12 cellular contexts compared by ENCODE assay signal in genomic region chr5:74632947-74633356, GRCh38. TPM values are rescaled to one million over a fixed set of nuclear protein-coding genes. Genes with fewer than 3 reads are reported as not detected.
A peak's percentile ranks its signal among the peaks of the same experiment; 100 is the strongest.
DNase-seq lines count a peak whose midpoint lies in the region; ATAC-seq and TF ChIP-seq lines count a peak whose summit lies in the region.
"Had no signal": no experiment of that assay in that cellular context is flagged by ENCODE, and none has a peak within 500 bp of the region (broad histone marks: within the 10 kb centered on the region; RNA-seq: fewer than 3 reads in every experiment).

No MANE protein-coding gene starts in this region.

- no peak overlapping the region for H3K4me3 Mint-ChIP-seq in mesothelial cell of epicardium

- H3K4me2 ChIP-seq in PC-9 = peak overlapping the region; percentile 70
- peak overlapping the region; percentile 59 for H3K4me2 ChIP-seq in osteoblast (ENCODE audit: insufficient read depth, low read length)

- H3K4me1 Mint-ChIP-seq in mesothelial cell of epicardium = peaks cover 56% of the 10 kb centered on the region

- H3K36me3 ChIP-seq in PC-9 (ENCODE audit: low read depth) = peaks cover 86% of the 10 kb centered on the region
- peaks cover 76% of the 10 kb centered on the region for H3K36me3 ChIP-seq in osteoblast (ENCODE audit: insufficient read depth, low read length)
- H3K36me3 ChIP-seq in aorta (ENCODE audit: control insufficient read depth in 1 of 2, insufficient read depth in 2 of 2, low read length in 1 of 2) = no peaks in the 10 kb centered on the region
- H3K36me3 ChIP-seq in A673 (ENCODE audit: insufficient read depth, low read length, poor library complexity, severe bottlenecking) = no peaks in the 10 kb centered on the region

- no TSS peak for BruUV-seq in PC-9 (replicated peaks; lab: Mats Ljungman, UMichigan)
- no TSS peak for BruUV-seq in A673 (replicated peaks; lab: Mats Ljungman, UMichigan)

- H3K9me3 Mint-ChIP-seq in mesothelial cell of epicardium = no peaks in the 10 kb centered on the region

- H4K20me1 ChIP-seq in PC-9 (ENCODE audit: insufficient read depth) (peaks cover 49% of the 10 kb centered on the region), osteoblast (ENCODE audit: insufficient read depth, low read length) (peaks cover 37% of the 10 kb centered on the region)

- DNase-seq in DMS53 (lab: John Stamatoyannopoulos, UW) (peak; percentile 64), PC-9 (peak in 1 of 2 experiments; percentile 86), osteoblast (ENCODE audit: insufficient read length, low spot score, missing footprints) (peak; percentile 75), mesothelial cell of epicardium (ENCODE audit: low spot score in 2 of 2, unreplicated experiment in 2 of 2) (no peak), aorta (no peak), A673 (ENCODE audit: low spot score) (no peak)
- DNase-seq: activated gamma-delta T cell treated with Interleukin-2 at 50 U/mL for 16 hours, islet precursor cell, NCI-H187 treated with DMSO at 0.1 percent for 48 hours, psoas muscle had no signal

- CTCF ChIA-PET in PC-9 (lab: Charles Lee) = interaction anchor here (0.7 kb wide), 1 partner anchor 376 kb away, joined by 3 read pairs; no protein-coding TSS in a partner anchor
- CTCF ChIA-PET in A673 (lab: Charles Lee) = no interaction called here

- ATAC-seq in esophagus mucosa (peak; percentile 63), aorta (ENCODE audit: low FRiP score) (no peak), HG03135 (IDR thresholded peaks at IDR 0.05; ENCODE audit: unreplicated experiment) (no peak)
- ATAC-seq: psoas muscle had no signal

- H3K27ac ChIP-seq in PC-9 (peak overlapping the region; percentile 90), osteoblast (ENCODE audit: low read depth, low read length) (peak overlapping the region; percentile 88), aorta (ENCODE audit: low read depth in 1 of 2, low read length in 2 of 2) (no peak overlapping the region), A673 (ENCODE audit: low read depth, low read length, poor library complexity, severe bottlenecking) (no peak overlapping the region)
- H3K27ac ChIP-seq: psoas muscle had no signal

- 89 to 92% methylated on average over 4 of the region's 4 CpGs for WGBS in aorta, 2 donors

- H3K9me2 ChIP-seq in PC-9 (ENCODE audit: insufficient read depth) = no peaks in the 10 kb centered on the region

- intact Hi-C loops in PC-9 (cut with micrococcal nuclease; ENCODE audit: unreplicated experiment) = loop anchor here (5.0 kb wide), 1 partner anchor 41 kb away; no protein-coding TSS in a partner anchor
- intact Hi-C loops in aorta (cut with DNase I) = loop anchor here in 1 of 2 donors (10.0 kb wide), 1 partner anchor 98 kb away; no protein-coding TSS in a partner anchor
- intact Hi-C loops in A673 (cut with micrococcal nuclease; ENCODE audit: unreplicated experiment) = no loop called here

- peaks cover 97% of the 10 kb centered on the region for H3K4me1 ChIP-seq in PC-9 (replicated peaks; ENCODE audit: insufficient read depth)
- peaks cover 50% of the 10 kb centered on the region for H3K4me1 ChIP-seq in osteoblast (ENCODE audit: insufficient read depth, low read length)
- H3K4me1 ChIP-seq in aorta (ENCODE audit: control insufficient read depth in 1 of 2, insufficient read depth in 2 of 2, low read length in 2 of 2) = no peaks in the 10 kb centered on the region
- peaks cover 26% of the 10 kb centered on the region for H3K4me1 ChIP-seq in A673 (ENCODE audit: insufficient read depth, low read length, poor library complexity, severe bottlenecking)

- POLR2A ChIA-PET in PC-9 (lab: Charles Lee; ENCODE audit: unreplicated experiment) = interaction anchor here (0.6 to 0.9 kb wide), 3 partner anchors 8 to 392 kb away, joined by 3 to 12 read pairs (median 5); partner anchors contain the start of gene ENC1
- POLR2A ChIA-PET in A673 (lab: Charles Lee; ENCODE audit: low non-redundant PET) = interaction anchor here (0.7 kb wide), 1 partner anchor 173 kb away, joined by 4 read pairs; no protein-coding TSS in a partner anchor

- H3K9me3 ChIP-seq in PC-9 (ENCODE audit: insufficient read depth, low read depth) (no peaks in the 10 kb centered on the region), osteoblast (ENCODE audit: low read depth, low read length) (no peaks in the 10 kb centered on the region), aorta (ENCODE audit: control insufficient read depth, low read length) (no peaks in the 10 kb centered on the region), A673 (ENCODE audit: low read depth, low read length, poor library complexity, severe bottlenecking) (no peaks in the 10 kb centered on the region)
- H3K9me3 ChIP-seq: psoas muscle had no signal

- H2AFZ ChIP-seq in PC-9 (no peak overlapping the region), osteoblast (ENCODE audit: low read length) (no peak overlapping the region)

- peaks cover 54% of the 10 kb centered on the region for H3K36me3 Mint-ChIP-seq in mesothelial cell of epicardium

- H3K27me3 ChIP-seq in PC-9 (ENCODE audit: insufficient read depth, low read depth) (no peaks in the 10 kb centered on the region), osteoblast (ENCODE audit: insufficient read depth, low read length) (no peaks in the 10 kb centered on the region), aorta (ENCODE audit: control insufficient read depth in 1 of 2, insufficient read depth in 2 of 2, low read length in 1 of 2) (no peaks in the 10 kb centered on the region), A673 (replicated peaks; ENCODE audit: insufficient read depth, low read depth, low read length, poor library complexity) (no peaks in the 10 kb centered on the region)

- no peaks in the 10 kb centered on the region for H3K27me3 Mint-ChIP-seq in mesothelial cell of epicardium (ENCODE audit: low read depth)

- no peak for TF ChIP-seq CTCF in PC-9 (conservative IDR thresholded peaks at IDR 0.05)
- TF ChIP-seq CTCF in osteoblast (IDR thresholded peaks at IDR 0.05; ENCODE audit: extremely low read depth, low read depth, low read length) = no peak
- TF ChIP-seq CTCF in mesothelial cell of epicardium (IDR thresholded peaks at IDR 0.05; ENCODE audit: unreplicated experiment) = no peak
- no peak for TF ChIP-seq CTCF in A673 (conservative IDR thresholded peaks at IDR 0.05; ENCODE audit: low read depth, low read length)

- peaks cover 98% of the 10 kb centered on the region for H3K79me2 ChIP-seq in PC-9 (ENCODE audit: low read depth)
- H3K79me2 ChIP-seq in osteoblast (ENCODE audit: insufficient read depth, low read length) = peaks cover 60% of the 10 kb centered on the region

- H3K4me3 ChIP-seq in PC-9 (peak overlapping the region; percentile 20; the same call in 1 of the 2 replicates), osteoblast (ENCODE audit: insufficient read depth, low read length) (no peak overlapping the region), aorta (ENCODE audit: low read length in 2 of 2) (no peak overlapping the region), A673 (ENCODE audit: low read depth, low read length, poor library complexity, severe bottlenecking) (no peak overlapping the region)
- H3K4me3 ChIP-seq: psoas muscle had no signal

- H3K27ac Mint-ChIP-seq in mesothelial cell of epicardium = no peak overlapping the region

- H3F3A ChIP-seq in PC-9 (ENCODE audit: insufficient read depth, low read depth) = peaks cover 93% of the 10 kb centered on the region

RNA-seq across cellular contexts. Expression of gene ENC1, which starts 7.6 kb away (rescaled TPM):
- total RNA-seq in PC-9 (2021) (38.8 and 53.6 TPM in 2 replicates), esophagus mucosa (2.6 TPM), osteoblast (86.0 and 109 TPM in 2 replicates), mesothelial cell of epicardium (123 to 129 TPM (median 125 TPM) in 3 replicates), aorta (10 to 100 TPM in 1 of 2 donors, 1 to 10 TPM in 1; 4.8 to 10.6 TPM), A673 (2021) (6.3 and 7.9 TPM in 2 replicates)
- 1 to 10 TPM; 2.1 to 2.8 TPM for polyA plus RNA-seq in aorta

RNA-seq across cellular contexts. Expression of gene HEXB, which starts 52.1 kb away (rescaled TPM):
- total RNA-seq in PC-9 (2021) = 84.6 and 92.3 TPM in 2 replicates
- total RNA-seq in esophagus mucosa = 52.6 TPM
- 267 and 313 TPM in 2 replicates for total RNA-seq in osteoblast
- total RNA-seq in mesothelial cell of epicardium = 57.5 to 62.5 TPM (median 58.3 TPM) in 3 replicates
- 100 to 1,000 TPM; 122 to 172 TPM for total RNA-seq in aorta
- 100 to 1,000 TPM; 112 to 151 TPM for polyA plus RNA-seq in aorta
- total RNA-seq in A673 (2021) = 65.3 TPM in 2 replicates

Comparison
In these comparisons a context has a peak if more than half of its experiments do, and no peak if none do; other contexts are left out.
1. DNase-seq: peak in DMS53 (single experiment) and osteoblast (single experiment); none in mesothelial cell of epicardium (0 of 2), aorta (0 of 2) and A673 (single experiment).
2. H3K27ac ChIP-seq: peak in PC-9 (single experiment) and osteoblast (single experiment); none in aorta (0 of 2) and A673 (single experiment).